Comparison of ENCODE assay signal across 25 cellular contexts in genomic region chr3:67644827-67645226, GRCh38. TPM values are rescaled to one million over a fixed set of nuclear protein-coding genes. Genes with fewer than 3 reads are reported as not detected.
A peak's percentile ranks its signal among the peaks of the same experiment; 100 is the strongest.
DNase-seq lines count a peak whose midpoint lies in the region; ATAC-seq and TF ChIP-seq lines count a peak whose summit lies in the region.
"Had no signal": no experiment of that assay in that cellular context is flagged by ENCODE, and none has a peak within 500 bp of the region (broad histone marks: within the 10 kb centered on the region; RNA-seq: fewer than 3 reads in every experiment).

No MANE protein-coding gene starts in this region.

- no peak for TF ChIP-seq CTCF in MCF 10A (IDR thresholded peaks at IDR 0.05; ENCODE audit: unreplicated experiment)
- no peak for TF ChIP-seq CTCF in mammary epithelial cell (conservative IDR thresholded peaks at IDR 0.05 in 1 of 2, IDR thresholded peaks at IDR 0.05 in 1 of 2; ENCODE audit: extremely low read depth in 1 of 2, insufficient read depth in 1 of 2, low read depth in 1 of 2, low read length in 2 of 2)
- no peak for TF ChIP-seq CTCF in endothelial cell (IDR thresholded peaks at IDR 0.05; ENCODE audit: unreplicated experiment)

- dilution Hi-C loops in mammary epithelial cell (cut with HindIII; ENCODE audit: low sequenced_read_pairs): no loop called here

- CTCF ChIA-PET in MCF 10A (lab: Yijun Ruan, JAX): interaction anchor here (1.1 kb wide), 1 partner anchor 10 kb away, joined by 3 read pairs; the partner anchor contains the start of gene SUCLG2
- CTCF ChIA-PET in mammary epithelial cell (lab: Charles Lee; ENCODE audit: low non-redundant PET): no interaction called here

- H3K4me3 Mint-ChIP-seq in MCF 10A (ENCODE audit: unreplicated experiment) (no peak overlapping the region), endothelial cell (ENCODE audit: unreplicated experiment) (no peak overlapping the region)
- H3K4me3 Mint-ChIP-seq in activated naive CD8-positive, alpha-beta T cell treated with anti-CD3 and anti-CD28 coated beads, Interleukin-2, amount 50 U/mL, for 24 hours: no peak overlapping the region
- H3K4me3 Mint-ChIP-seq: CD14-positive monocyte had no signal

- H3K9me3 ChIP-seq in mammary epithelial cell (replicated peaks; ENCODE audit: insufficient read depth, low read length): no peaks in the 10 kb centered on the region
- H3K9me3 ChIP-seq: BE2C, BLaER1, Caco-2 had no signal

- DNase-seq in MCF 10A (ENCODE audit: unreplicated experiment) (no peak), mammary epithelial cell (no peak), endothelial cell (ENCODE audit: low spot score) (no peak), kidney tubule cell (ENCODE audit: low spot score) (peak; percentile 6), NCI-H2227 (lab: John Stamatoyannopoulos, UW; ENCODE audit: unreplicated experiment) (no peak)
- no peak for DNase-seq in activated naive CD8-positive, alpha-beta T cell treated with anti-CD3 and anti-CD28 coated beads, Interleukin-2, amount 50 U/mL, for 24 hours
- DNase-seq: ACHN; BE2C; C1 segment of cervical spinal cord; Caco-2; Calu3; CD4-positive, alpha-beta memory T cell; CD4-positive, CD25-positive, alpha-beta regulatory T cell; DMS 273 treated with DMSO at 0.1 percent for 48 hours; DMS153; DMS53; DMS79; DND-41; EL; GDM1 had no signal

- H3K27me3 Mint-ChIP-seq in MCF 10A (ENCODE audit: insufficient read depth, unreplicated experiment): no peaks in the 10 kb centered on the region
- H3K27me3 Mint-ChIP-seq in endothelial cell (ENCODE audit: unreplicated experiment): peaks cover 2% of the 10 kb centered on the region
- H3K27me3 Mint-ChIP-seq in activated naive CD8-positive, alpha-beta T cell treated with anti-CD3 and anti-CD28 coated beads, Interleukin-2, amount 50 U/mL, for 24 hours: no peaks in the 10 kb centered on the region
- H3K27me3 Mint-ChIP-seq: CD4-positive, alpha-beta memory T cell; CD4-positive, CD25-positive, alpha-beta regulatory T cell had no signal

- peaks cover 12% of the 10 kb centered on the region for H3K36me3 Mint-ChIP-seq in MCF 10A (ENCODE audit: insufficient read depth, unreplicated experiment)
- H3K36me3 Mint-ChIP-seq in endothelial cell (ENCODE audit: low read depth, unreplicated experiment): no peaks in the 10 kb centered on the region
- H3K36me3 Mint-ChIP-seq in activated naive CD8-positive, alpha-beta T cell treated with anti-CD3 and anti-CD28 coated beads, Interleukin-2, amount 50 U/mL, for 24 hours (ENCODE audit: low read depth): peaks cover 70% of the 10 kb centered on the region

- intact Hi-C loops in MCF 10A (cut with micrococcal nuclease) (loop anchor here (5.0 kb wide), 2 partner anchors 33 to 648 kb away; partner anchors contain the start of gene KBTBD8), mammary epithelial cell (cut with micrococcal nuclease) (no loop called here)

- H3K79me2 ChIP-seq in mammary epithelial cell (ENCODE audit: insufficient read depth, low read length): peaks cover 81% of the 10 kb centered on the region

- no peak overlapping the region for H2AFZ ChIP-seq in mammary epithelial cell (ENCODE audit: low read depth, low read length)

- H3K27ac Mint-ChIP-seq in MCF 10A (ENCODE audit: low read depth, unreplicated experiment) (peak overlapping the region; percentile 55), endothelial cell (ENCODE audit: unreplicated experiment) (peak overlapping the region; percentile 33)
- H3K27ac Mint-ChIP-seq in activated naive CD8-positive, alpha-beta T cell treated with anti-CD3 and anti-CD28 coated beads, Interleukin-2, amount 50 U/mL, for 24 hours: no peak overlapping the region
- H3K27ac Mint-ChIP-seq: CD14-positive monocyte; CD4-positive, CD25-positive, alpha-beta regulatory T cell had no signal

- no peaks in the 10 kb centered on the region for H3K36me3 ChIP-seq in mammary epithelial cell (ENCODE audit: insufficient read depth, low read length)
- H3K36me3 ChIP-seq: BE2C had no signal

- H3K9ac ChIP-seq in mammary epithelial cell (ENCODE audit: insufficient read depth, low read length): no peak overlapping the region
- H3K9ac ChIP-seq: BLaER1 had no signal

- H3K9me3 Mint-ChIP-seq in MCF 10A (ENCODE audit: unreplicated experiment): no peaks in the 10 kb centered on the region
- no peaks in the 10 kb centered on the region for H3K9me3 Mint-ChIP-seq in endothelial cell (ENCODE audit: unreplicated experiment)
- H3K9me3 Mint-ChIP-seq in activated naive CD8-positive, alpha-beta T cell treated with anti-CD3 and anti-CD28 coated beads, Interleukin-2, amount 50 U/mL, for 24 hours: no peaks in the 10 kb centered on the region
- H3K9me3 Mint-ChIP-seq: CD4-positive, alpha-beta memory T cell had no signal

- peaks cover 20% of the 10 kb centered on the region for H3K4me1 ChIP-seq in mammary epithelial cell (ENCODE audit: insufficient read depth, low read length)
- H3K4me1 ChIP-seq: BE2C, BLaER1 had no signal

- no peaks in the 10 kb centered on the region for H3K27me3 ChIP-seq in mammary epithelial cell (ENCODE audit: insufficient read depth, low read length)
- H3K27me3 ChIP-seq: BE2C, BLaER1 had no signal

- ATAC-seq in activated naive CD8-positive, alpha-beta T cell treated with anti-CD3 and anti-CD28 coated beads, Interleukin-2, amount 50 U/mL, for 24 hours: no peak
- no peak for ATAC-seq in HG02588 (IDR thresholded peaks at IDR 0.05; ENCODE audit: unreplicated experiment)
- ATAC-seq: GM12878 had no signal

- H4K20me1 ChIP-seq in mammary epithelial cell (ENCODE audit: insufficient read depth, low read length): no peaks in the 10 kb centered on the region
- H4K20me1 ChIP-seq: BLaER1 had no signal

- 91% methylated on average over 1 of the region's 1 CpG for WGBS in mammary epithelial cell (ENCODE audit: low coverage, missing lambda C conversion rate)

- H3K4me1 Mint-ChIP-seq in MCF 10A (ENCODE audit: insufficient read depth, unreplicated experiment) (peaks cover 40% of the 10 kb centered on the region), endothelial cell (ENCODE audit: unreplicated experiment) (peaks cover 6% of the 10 kb centered on the region)
- peaks cover 67% of the 10 kb centered on the region for H3K4me1 Mint-ChIP-seq in activated naive CD8-positive, alpha-beta T cell treated with anti-CD3 and anti-CD28 coated beads, Interleukin-2, amount 50 U/mL, for 24 hours

- no peak overlapping the region for H3K4me3 ChIP-seq in mammary epithelial cell (replicated peaks in 1 of 3; ENCODE audit: insufficient read depth in 1 of 3, low read depth in 2 of 3, low read length in 3 of 3)
- H3K4me3 ChIP-seq: BLaER1, GM12878 had no signal

- no TSS peak for BruUV-seq in MCF 10A (replicated peaks; lab: Mats Ljungman, UMichigan)
- BruUV-seq in mammary epithelial cell (replicated peaks; lab: Mats Ljungman, UMichigan): no TSS peak

- H3K27ac ChIP-seq in mammary epithelial cell (ENCODE audit: insufficient read depth, low read depth, low read length): no peak overlapping the region
- H3K27ac ChIP-seq: 22Rv1, BLaER1 had no signal

- POLR2A ChIA-PET in MCF 10A (lab: Yijun Ruan, JAX): interaction anchor here (1.1 to 1.7 kb wide), 2 partner anchors 9 to 11 kb away, joined by 3 to 5 read pairs; partner anchors contain the start of gene SUCLG2

- no peak overlapping the region for H3K4me2 ChIP-seq in mammary epithelial cell (ENCODE audit: insufficient read depth, low read depth, low read length)
- H3K4me2 ChIP-seq: BLaER1 had no signal

- in situ Hi-C loops in mammary epithelial cell (cut with MboI; ENCODE audit: low sequenced_read_pairs in 2 of 2): no loop called here

RNA-seq across cellular contexts. Expression of gene SUCLG2, which starts 9.6 kb away (rescaled TPM):
- 39.1 and 55.6 TPM in 2 replicates for total RNA-seq in MCF 10A (2022)
- 10 to 100 TPM; 25.8 to 35.2 TPM for total RNA-seq in mammary epithelial cell
- polyA plus RNA-seq in mammary epithelial cell: 20.6 TPM
- 15.9 TPM for polyA minus RNA-seq in mammary epithelial cell
- total RNA-seq in endothelial cell (ENCODE audit: unreplicated experiment): 33.8 TPM
